In the genomic region with DNA sequence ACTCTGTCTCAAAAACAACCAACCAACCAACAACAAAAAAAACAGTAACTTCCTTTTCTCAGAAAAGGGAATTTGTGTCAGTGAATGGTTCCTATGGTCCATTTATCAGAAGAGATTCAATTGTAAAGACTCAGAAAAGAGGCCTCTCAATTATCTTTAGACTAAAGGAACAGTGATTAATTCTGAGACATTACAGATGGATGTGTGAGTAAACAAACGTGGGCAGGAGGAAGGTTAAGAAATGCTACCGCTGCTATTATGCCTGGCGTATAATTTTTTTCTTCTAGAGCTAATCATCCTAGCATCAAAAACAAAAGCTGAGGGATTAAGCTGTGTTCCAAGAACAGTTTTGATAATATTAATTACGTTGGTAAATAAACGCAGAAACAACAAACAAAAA, we compare ENCODE assay signal across 21 cellular contexts. TPM values are rescaled to one million over a fixed set of nuclear protein-coding genes. Genes with fewer than 3 reads are reported as not detected.
DNase-seq lines count a peak whose midpoint lies in the region; ATAC-seq and TF ChIP-seq lines count a peak whose summit lies in the region.
"Had no signal": no experiment of that assay in that cellular context is flagged by ENCODE, and none has a peak within 500 bp of the region (broad histone marks: within the 10 kb centered on the region; RNA-seq: fewer than 3 reads in every experiment).

No MANE protein-coding gene starts in this region.

- H3K27ac ChIP-seq in C4-2B, result peak overlapping the region; percentile 46
- H3K27ac ChIP-seq in PC-9, result peak overlapping the region; percentile 56
- peak overlapping the region; percentile 68 for H3K27ac ChIP-seq in smooth muscle cell (ENCODE audit: low read depth)
- no peak overlapping the region for H3K27ac ChIP-seq in mesenchymal stem cell (ENCODE audit: low read length, poor library complexity, severe bottlenecking)
- H3K27ac ChIP-seq: A549, BLaER1, HL-60, KMS-11 had no signal

- no peak overlapping the region for H3K4ac ChIP-seq in mesenchymal stem cell (ENCODE audit: low read depth in 1 of 2, low read length in 2 of 2)

- no peaks in the 10 kb centered on the region for H3K9me2 ChIP-seq in PC-9 (ENCODE audit: insufficient read depth)

- no peaks in the 10 kb centered on the region for H3K79me2 ChIP-seq in PC-9 (ENCODE audit: low read depth)
- H3K79me2 ChIP-seq in smooth muscle cell (ENCODE audit: low read depth), result no peaks in the 10 kb centered on the region

- no TSS peak for BruUV-seq in PC-9 (replicated peaks; lab: Mats Ljungman, UMichigan)

- no peak overlapping the region for H2BK12ac ChIP-seq in mesenchymal stem cell (ENCODE audit: low read length in 2 of 2)

- H3K79me1 ChIP-seq in mesenchymal stem cell (replicated peaks; ENCODE audit: low read length, poor library complexity, severe bottlenecking), result no peaks in the 10 kb centered on the region

- no peaks in the 10 kb centered on the region for H3K9me3 ChIP-seq in PC-9 (ENCODE audit: insufficient read depth, low read depth)
- H3K9me3 ChIP-seq in smooth muscle cell (replicated peaks; ENCODE audit: low read depth), result no peaks in the 10 kb centered on the region
- H3K9me3 ChIP-seq in mesenchymal stem cell (ENCODE audit: control insufficient read depth, low read length), result no peaks in the 10 kb centered on the region
- H3K9me3 ChIP-seq: A549, BLaER1 had no signal

- H2BK120ac ChIP-seq in mesenchymal stem cell (ENCODE audit: low read depth, low read length), result no peak overlapping the region

- no peaks in the 10 kb centered on the region for H3K27me3 ChIP-seq in PC-9 (ENCODE audit: insufficient read depth, low read depth)
- no peaks in the 10 kb centered on the region for H3K27me3 ChIP-seq in smooth muscle cell (ENCODE audit: low read depth)
- H3K27me3 ChIP-seq in mesenchymal stem cell (ENCODE audit: control insufficient read depth in 1 of 2, insufficient read depth in 1 of 2, low read length in 2 of 2), result no peaks in the 10 kb centered on the region
- H3K27me3 ChIP-seq: BLaER1 had no signal

- H3K4me1 ChIP-seq in PC-9 (replicated peaks; ENCODE audit: insufficient read depth) (peaks cover 42% of the 10 kb centered on the region), smooth muscle cell (ENCODE audit: low read depth) (no peaks in the 10 kb centered on the region), mesenchymal stem cell (ENCODE audit: control insufficient read depth, insufficient read depth, low read depth, low read length) (no peaks in the 10 kb centered on the region)
- H3K4me1 ChIP-seq: A549, BLaER1 had no signal

- peak overlapping the region; percentile 53 for H3K4me2 ChIP-seq in PC-9
- H3K4me2 ChIP-seq in smooth muscle cell, result peak overlapping the region; percentile 29
- no peak overlapping the region for H3K4me2 ChIP-seq in mesenchymal stem cell (ENCODE audit: low read length, poor library complexity, severe bottlenecking)
- H3K4me2 ChIP-seq: A549, BLaER1, KMS-11 had no signal

- H3K9me3 Mint-ChIP-seq in activated naive CD4-positive, alpha-beta T cell treated with anti-CD3 and anti-CD28 coated beads, Interleukin-2, amount 50 U/mL, for 72 hours, result no peaks in the 10 kb centered on the region
- H3K9me3 Mint-ChIP-seq: CD8-positive, alpha-beta T cell; HFFc6 had no signal

- ATAC-seq in activated naive CD4-positive, alpha-beta T cell treated with anti-CD3 and anti-CD28 coated beads, Interleukin-2, amount 50 U/mL, for 72 hours, result no peak
- no peak for ATAC-seq in GM21526 (IDR thresholded peaks at IDR 0.05; ENCODE audit: low FRiP score, unreplicated experiment)
- ATAC-seq: A549; CD8-positive, alpha-beta T cell had no signal

- no peaks in the 10 kb centered on the region for H3K36me3 Mint-ChIP-seq in activated naive CD4-positive, alpha-beta T cell treated with anti-CD3 and anti-CD28 coated beads, Interleukin-2, amount 50 U/mL, for 72 hours
- H3K36me3 Mint-ChIP-seq: CD8-positive, alpha-beta T cell had no signal

- peaks cover 4% of the 10 kb centered on the region; the same call in 1 of the 2 replicates for H4K20me1 ChIP-seq in PC-9 (ENCODE audit: insufficient read depth)
- no peaks in the 10 kb centered on the region for H4K20me1 ChIP-seq in smooth muscle cell (ENCODE audit: low read depth)
- H4K20me1 ChIP-seq: BLaER1 had no signal

- H3K9ac ChIP-seq in smooth muscle cell (ENCODE audit: low read depth) (no peak overlapping the region), mesenchymal stem cell (ENCODE audit: low read length) (no peak overlapping the region)
- H3K9ac ChIP-seq: BLaER1, KMS-11 had no signal

- no peak overlapping the region for H3K27ac Mint-ChIP-seq in activated naive CD4-positive, alpha-beta T cell treated with anti-CD3 and anti-CD28 coated beads, Interleukin-2, amount 50 U/mL, for 72 hours
- H3K27ac Mint-ChIP-seq: CD8-positive, alpha-beta T cell; HFFc6 had no signal

- H2BK5ac ChIP-seq in mesenchymal stem cell (ENCODE audit: low read depth, low read length, poor library complexity, severe bottlenecking), result no peak overlapping the region

- H4K91ac ChIP-seq in mesenchymal stem cell (ENCODE audit: low read length), result no peak overlapping the region

- TF ChIP-seq CTCF in C4-2B (conservative IDR thresholded peaks at IDR 0.05) (no peak), PC-9 (conservative IDR thresholded peaks at IDR 0.05) (no peak), epithelial cell of esophagus (IDR thresholded peaks at IDR 0.05; ENCODE audit: insufficient read depth, low read depth, low read length, missing control alignments) (no peak), smooth muscle cell (IDR thresholded peaks at IDR 0.05; ENCODE audit: borderline replicate concordance, insufficient read depth, poor library complexity, severe bottlenecking) (no peak)

- H3K4me3 ChIP-seq in PC-9, result no peak overlapping the region
- no peak overlapping the region for H3K4me3 ChIP-seq in epithelial cell of esophagus (ENCODE audit: low read length)
- H3K4me3 ChIP-seq in smooth muscle cell, result no peak overlapping the region
- H3K4me3 ChIP-seq in mesenchymal stem cell (ENCODE audit: insufficient read depth in 1 of 2, low read depth in 1 of 2, low read length in 2 of 2), result no peak overlapping the region
- H3K4me3 ChIP-seq: A549, BLaER1 had no signal

- intact Hi-C loops in PC-9 (cut with micrococcal nuclease; ENCODE audit: unreplicated experiment), result loop anchor here (5.0 kb wide), 1 partner anchor 54 kb away; the partner anchor contains the start of gene JMY

- no peak overlapping the region for H2AK5ac ChIP-seq in mesenchymal stem cell (ENCODE audit: low read length, severe bottlenecking)

- H2BK15ac ChIP-seq in mesenchymal stem cell (ENCODE audit: low read depth, poor library complexity, severe bottlenecking), result no peak overlapping the region

- POLR2A ChIA-PET in PC-9 (lab: Charles Lee; ENCODE audit: unreplicated experiment), result no interaction called here

- H4K8ac ChIP-seq in mesenchymal stem cell (ENCODE audit: low read length), result no peak overlapping the region

- H3K18ac ChIP-seq in mesenchymal stem cell (ENCODE audit: low read depth in 1 of 2, low read length in 2 of 2), result no peak overlapping the region

- CTCF ChIA-PET in PC-9 (lab: Charles Lee), result no interaction called here

- WGBS in smooth muscle cell (ENCODE audit: low lambda C conversion rate), result 69% methylated on average over 5 of the region's 5 CpGs
- WGBS in mesenchymal stem cell, result 80% methylated on average over 1 of the region's 5 CpGs

- H3F3A ChIP-seq in PC-9 (ENCODE audit: insufficient read depth, low read depth) (peaks cover 34% of the 10 kb centered on the region), smooth muscle cell (ENCODE audit: low read depth) (no peaks in the 10 kb centered on the region)

- no peak overlapping the region for H3K14ac ChIP-seq in mesenchymal stem cell (ENCODE audit: low read length in 2 of 2)

- H2AFZ ChIP-seq in PC-9 (no peak overlapping the region), smooth muscle cell (ENCODE audit: low read depth) (no peak overlapping the region), mesenchymal stem cell (ENCODE audit: low read depth, low read length) (no peak overlapping the region)

- no peak overlapping the region for H3K23ac ChIP-seq in mesenchymal stem cell (ENCODE audit: low read length in 2 of 2)

- DNase-seq in PC-9 (peak in 1 of 2 experiments; percentile 40), epithelial cell of esophagus (ENCODE audit: low read depth) (peak; percentile 79), smooth muscle cell (lab: John Stamatoyannopoulos, UW; ENCODE audit: unreplicated experiment) (no peak), mesenchymal stem cell (no peak)
- no peak for DNase-seq in activated naive CD4-positive, alpha-beta T cell treated with anti-CD3 and anti-CD28 coated beads, Interleukin-2, amount 50 U/mL, for 72 hours (ENCODE audit: low spot score in 2 of 2)
- DNase-seq: Calu3; CD8-positive, alpha-beta T cell; DMS53; EL; HFFc6; NCI-H1436; NCI-H2029 treated with DMSO at 0.1 percent for 48 hours; NCI-H446 treated with DMSO at 0.1 percent for 48 hours; NCI-H774; SIG-M5 had no signal

- H3K36me3 ChIP-seq in PC-9 (ENCODE audit: low read depth), result no peaks in the 10 kb centered on the region
- no peaks in the 10 kb centered on the region for H3K36me3 ChIP-seq in smooth muscle cell (ENCODE audit: low read depth)
- H3K36me3 ChIP-seq in mesenchymal stem cell (ENCODE audit: control insufficient read depth in 1 of 2, insufficient read depth in 2 of 2, low read depth in 1 of 2, low read length in 2 of 2), result no peaks in the 10 kb centered on the region
- H3K36me3 ChIP-seq: BLaER1 had no signal

RNA-seq across cellular contexts. Expression of gene JMY, which starts 52.9 kb away (rescaled TPM):
- total RNA-seq in PC-9 (2021), result 9.9 and 11.7 TPM in 2 replicates
- 5.0 and 5.9 TPM in 2 replicates for total RNA-seq in smooth muscle cell
- 0.55 and 1.7 TPM in 2 replicates for polyA plus RNA-seq in smooth muscle cell
- 3.2 TPM for polyA plus RNA-seq in mesenchymal stem cell (2013, experiment 1 of 2)
- 3.1 TPM for polyA plus RNA-seq in mesenchymal stem cell (2013, experiment 2 of 2)
- 10 to 100 TPM in 1 of 2 donors, 1 to 10 TPM in 1; 7.4 to 10.0 TPM for total RNA-seq in activated naive CD4-positive, alpha-beta T cell treated with anti-CD3 and anti-CD28 coated beads, Interleukin-2, amount 50 U/mL, for 72 hours
